Comparison of ENCODE assay signal across 8 cellular contexts in the genomic region with DNA sequence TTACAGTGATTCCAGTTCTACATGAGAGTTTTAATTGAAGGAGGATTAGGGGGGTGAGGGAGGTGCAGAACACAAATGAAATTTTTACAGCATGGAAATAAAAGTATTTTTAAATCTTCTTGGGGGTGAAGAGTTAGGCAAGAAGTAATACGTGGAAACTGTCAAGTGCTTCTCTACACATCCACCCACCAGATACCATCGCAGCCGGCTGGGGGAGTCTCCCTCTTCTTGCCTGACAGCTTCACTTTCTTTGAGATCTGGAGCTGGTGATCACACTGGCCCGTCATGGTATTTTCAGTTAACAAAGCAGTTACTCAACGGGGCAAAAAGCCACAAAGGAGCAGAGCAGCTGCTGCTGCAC. TPM values are rescaled to one million over a fixed set of nuclear protein-coding genes. Genes with fewer than 3 reads are reported as not detected.
DNase-seq lines count a peak whose midpoint lies in the region; TF ChIP-seq lines count a peak whose summit lies in the region.

No MANE protein-coding gene starts in this region.

- no peaks in the 10 kb centered on the region for H3K9me3 Mint-ChIP-seq in T-helper 1 cell treated with Interleukin-12 subunit alpha and Interleukin-12 subunit beta and Interleukin-4 antibody, amounts not matched to agents 30 μg/mL and 1 μg/mL, for 36 hours

- TF ChIP-seq CTCF in VCaP (conservative IDR thresholded peaks at IDR 0.05) (no peak), fibroblast of villous mesenchyme (IDR thresholded peaks at IDR 0.05; ENCODE audit: insufficient read depth, low read depth, low read length) (no peak)

- peaks cover 43% of the 10 kb centered on the region for H3K4me1 Mint-ChIP-seq in T-helper 1 cell treated with Interleukin-12 subunit alpha and Interleukin-12 subunit beta and Interleukin-4 antibody, amounts not matched to agents 30 μg/mL and 1 μg/mL, for 36 hours (ENCODE audit: low read depth)

- no peak for DNase-seq in T-helper 1 cell
- DNase-seq in fibroblast of villous mesenchyme (ENCODE audit: low read depth): no peak
- DNase-seq in Ammon's horn (ENCODE audit: low spot score): no peak
- DNase-seq in cortex of kidney (lab: John Stamatoyannopoulos, UW): no peak
- no peak for DNase-seq in NCI-H82 (lab: John Stamatoyannopoulos, UW)

- H3K4me3 ChIP-seq in fibroblast of villous mesenchyme (ENCODE audit: low read depth, low read length) (peak overlapping the region; percentile 77), skin epidermis (peak overlapping the region; percentile 74 to 89 (median 86))

- H3K27me3 Mint-ChIP-seq in T-helper 1 cell treated with Interleukin-12 subunit alpha and Interleukin-12 subunit beta and Interleukin-4 antibody, amounts not matched to agents 30 μg/mL and 1 μg/mL, for 36 hours (ENCODE audit: low read depth): peaks cover 74% of the 10 kb centered on the region

- H3K36me3 Mint-ChIP-seq in T-helper 1 cell treated with Interleukin-12 subunit alpha and Interleukin-12 subunit beta and Interleukin-4 antibody, amounts not matched to agents 30 μg/mL and 1 μg/mL, for 36 hours (ENCODE audit: low read depth): peaks cover 3% of the 10 kb centered on the region

- H3K27ac ChIP-seq in VCaP: peak overlapping the region; percentile 93
- H3K27ac ChIP-seq in skin epidermis: peak overlapping the region in 20 of 21 experiments; percentile 89 to 99 (median 94)

- peak overlapping the region; percentile 96 for H3K4me3 Mint-ChIP-seq in T-helper 1 cell treated with Interleukin-12 subunit alpha and Interleukin-12 subunit beta and Interleukin-4 antibody, amounts not matched to agents 30 μg/mL and 1 μg/mL, for 36 hours

- peak overlapping the region; percentile 69 for H3K27ac Mint-ChIP-seq in T-helper 1 cell treated with Interleukin-12 subunit alpha and Interleukin-12 subunit beta and Interleukin-4 antibody, amounts not matched to agents 30 μg/mL and 1 μg/mL, for 36 hours

RNA-seq across cellular contexts. Expression of gene NR4A3, which starts 2.6 kb away (rescaled TPM):
- total RNA-seq in fibroblast of villous mesenchyme: under 0.01 TPM in 2 replicates
